Comparison of ENCODE assay signal across 1 cellular context in the genomic region with DNA sequence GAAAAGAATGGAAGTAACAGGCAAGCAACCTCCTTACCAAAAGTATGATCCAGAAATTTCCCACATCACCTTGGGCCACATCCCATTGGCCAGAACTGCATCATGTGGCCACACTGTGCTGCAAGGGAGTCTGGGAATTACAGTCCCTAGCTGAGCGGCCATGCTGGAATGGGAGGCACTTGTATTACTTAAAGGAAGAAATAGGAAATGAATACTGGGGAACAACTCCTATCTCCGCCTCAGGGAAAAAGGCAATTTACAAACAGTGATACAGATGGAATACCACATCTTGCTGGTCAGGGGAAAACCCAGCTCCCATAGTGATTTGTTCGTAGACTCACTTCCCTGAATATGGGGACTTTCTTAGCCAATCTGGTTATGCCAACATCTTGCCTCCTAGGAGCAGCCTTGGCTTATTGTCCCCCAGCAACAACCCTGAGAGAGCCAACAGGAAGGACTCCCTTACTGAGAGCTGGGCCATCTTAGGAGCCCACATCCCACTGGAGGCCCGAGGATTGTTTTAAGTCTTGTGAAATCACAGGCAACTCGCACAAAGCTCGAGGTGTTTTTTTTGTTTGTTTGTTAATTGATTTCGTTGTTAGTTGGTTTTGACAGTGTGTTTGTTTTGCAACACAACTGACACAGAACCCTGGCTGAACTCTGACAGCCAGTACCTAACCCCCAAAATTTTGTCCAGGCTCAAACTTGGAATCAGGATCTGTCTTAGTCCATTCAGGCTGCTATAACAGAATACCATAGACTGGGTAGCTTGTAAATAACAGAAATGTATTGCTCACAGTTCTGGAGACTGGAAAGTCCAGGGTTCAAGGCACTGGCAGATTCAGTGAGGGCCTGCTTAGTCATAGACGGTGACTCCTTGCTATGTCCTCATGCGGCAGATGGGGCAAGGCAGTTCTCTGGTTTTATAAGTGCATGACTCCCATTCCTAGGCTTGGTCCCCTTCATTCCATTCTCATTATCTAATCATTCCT.
TF ChIP-seq lines count a peak whose summit lies in the region.

No MANE protein-coding gene starts in this region.

TF ChIP-seq in A549, 52 proteins besides CTCF, POLR2A, EP300 and RAD21:
- TF ChIP-seq, protein P1, sequence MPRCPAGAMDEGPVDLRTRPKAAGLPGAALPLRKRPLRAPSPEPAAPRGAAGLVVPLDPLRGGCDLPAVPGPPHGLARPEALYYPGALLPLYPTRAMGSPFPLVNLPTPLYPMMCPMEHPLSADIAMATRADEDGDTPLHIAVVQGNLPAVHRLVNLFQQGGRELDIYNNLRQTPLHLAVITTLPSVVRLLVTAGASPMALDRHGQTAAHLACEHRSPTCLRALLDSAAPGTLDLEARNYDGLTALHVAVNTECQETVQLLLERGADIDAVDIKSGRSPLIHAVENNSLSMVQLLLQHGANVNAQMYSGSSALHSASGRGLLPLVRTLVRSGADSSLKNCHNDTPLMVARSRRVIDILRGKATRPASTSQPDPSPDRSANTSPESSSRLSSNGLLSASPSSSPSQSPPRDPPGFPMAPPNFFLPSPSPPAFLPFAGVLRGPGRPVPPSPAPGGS (IDR thresholded peaks at IDR 0.05): 0 out of 3 replicates have a peak, but pooled peaks have one; percentile 24
- TF ChIP-seq CHD2 (IDR thresholded peaks at IDR 0.05; ENCODE audit: low read length, partially characterized antibody): no peak
- no peak for TF ChIP-seq POLR2AphosphoS2 (conservative IDR thresholded peaks at IDR 0.05; ENCODE audit: low read length)
- no peak for TF ChIP-seq MYC (IDR thresholded peaks at IDR 0.05; ENCODE audit: borderline replicate concordance, low read length)
- 0 out of 5 replicates have a peak, but pooled peaks of 1 of the 2 experiments have one; percentile 33 for TF ChIP-seq JUN (IDR thresholded peaks at IDR 0.05)
- peak; percentile 61 for TF ChIP-seq JUNB (IDR thresholded peaks at IDR 0.05)
- no peak for TF ChIP-seq MAFK (IDR thresholded peaks at IDR 0.05; ENCODE audit: partially characterized antibody)
- TF ChIP-seq SMC3 (IDR thresholded peaks at IDR 0.05): 0 out of 3 replicates have a peak, but pooled peaks have one; percentile 12
- no peak for TF ChIP-seq ZNF302 (CRISPR knock-in tag; IDR thresholded peaks at IDR 0.05)
- peak; percentile 32; the same call in 1 of the 2 replicates for TF ChIP-seq GATA3 (IDR thresholded peaks at IDR 0.05; ENCODE audit: borderline replicate concordance)
- no peak for TF ChIP-seq ATOH8 (CRISPR knock-in tag; IDR thresholded peaks at IDR 0.05; ENCODE audit: low read depth)
- TF ChIP-seq, protein P2, sequence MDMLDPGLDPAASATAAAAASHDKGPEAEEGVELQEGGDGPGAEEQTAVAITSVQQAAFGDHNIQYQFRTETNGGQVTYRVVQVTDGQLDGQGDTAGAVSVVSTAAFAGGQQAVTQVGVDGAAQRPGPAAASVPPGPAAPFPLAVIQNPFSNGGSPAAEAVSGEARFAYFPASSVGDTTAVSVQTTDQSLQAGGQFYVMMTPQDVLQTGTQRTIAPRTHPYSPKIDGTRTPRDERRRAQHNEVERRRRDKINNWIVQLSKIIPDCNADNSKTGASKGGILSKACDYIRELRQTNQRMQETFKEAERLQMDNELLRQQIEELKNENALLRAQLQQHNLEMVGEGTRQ (IDR thresholded peaks at IDR 0.05): peak; percentile 61
- TF ChIP-seq CEBPB (IDR thresholded peaks at IDR 0.05): peak in 1 of 2 experiments; percentile 66; a peak in 1 of 4 replicates
- 0 out of 2 replicates have a peak, but pooled peaks have one; percentile 25 for TF ChIP-seq FOSL2 (IDR thresholded peaks at IDR 0.05)
- peak; percentile 84 for TF ChIP-seq FOSL2 (CRISPR knock-in tag; IDR thresholded peaks at IDR 0.05)
- TF ChIP-seq HOXA7 (CRISPR knock-in tag; IDR thresholded peaks at IDR 0.05): no peak
- TF ChIP-seq EHF (CRISPR knock-in tag; IDR thresholded peaks at IDR 0.05): no peak
- no peak for TF ChIP-seq FOXS1 (CRISPR knock-in tag; IDR thresholded peaks at IDR 0.05)
- no peak for TF ChIP-seq REST (IDR thresholded peaks at IDR 0.05)
- TF ChIP-seq, protein P3, sequence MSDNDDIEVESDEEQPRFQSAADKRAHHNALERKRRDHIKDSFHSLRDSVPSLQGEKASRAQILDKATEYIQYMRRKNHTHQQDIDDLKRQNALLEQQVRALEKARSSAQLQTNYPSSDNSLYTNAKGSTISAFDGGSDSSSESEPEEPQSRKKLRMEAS (IDR thresholded peaks at IDR 0.05): 0 out of 2 replicates have a peak, but pooled peaks have one; percentile 47
